Comparison of ENCODE assay signal across 1 cellular context in the genomic region with DNA sequence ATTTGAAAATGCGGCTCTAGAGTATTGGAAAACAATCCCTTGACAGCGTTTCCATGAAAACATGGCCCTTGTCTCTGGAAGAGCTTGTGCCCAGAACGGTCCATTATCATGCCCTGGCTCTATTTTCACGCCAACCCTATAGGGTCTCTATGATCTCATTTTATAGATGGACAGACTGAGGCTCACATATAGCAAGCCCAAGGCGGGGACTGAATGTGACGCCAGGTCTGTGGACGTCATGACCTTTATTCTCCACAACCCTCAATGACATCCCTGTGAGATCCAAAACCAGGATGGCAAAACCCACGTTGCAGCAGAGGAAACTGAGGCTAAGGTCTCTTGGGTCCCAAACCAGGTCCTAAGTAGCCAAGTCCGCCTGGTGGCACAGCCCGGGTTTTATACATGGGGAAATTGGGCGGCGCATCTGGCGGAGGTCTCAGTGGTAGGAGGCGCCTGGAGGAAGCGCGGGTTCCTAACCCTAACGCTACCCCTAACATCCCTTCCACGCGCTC.
TF ChIP-seq lines count a peak whose summit lies in the region.

No MANE protein-coding gene starts in this region.

TF ChIP-seq in WTC11, 78 proteins besides CTCF, POLR2A, EP300 and RAD21 (continued from another document):
- TF ChIP-seq GRHL2 (CRISPR knock-in tag; IDR thresholded peaks at IDR 0.05; ENCODE audit: insufficient replicate concordance, severe bottlenecking): no peak
- TF ChIP-seq, protein P1, sequence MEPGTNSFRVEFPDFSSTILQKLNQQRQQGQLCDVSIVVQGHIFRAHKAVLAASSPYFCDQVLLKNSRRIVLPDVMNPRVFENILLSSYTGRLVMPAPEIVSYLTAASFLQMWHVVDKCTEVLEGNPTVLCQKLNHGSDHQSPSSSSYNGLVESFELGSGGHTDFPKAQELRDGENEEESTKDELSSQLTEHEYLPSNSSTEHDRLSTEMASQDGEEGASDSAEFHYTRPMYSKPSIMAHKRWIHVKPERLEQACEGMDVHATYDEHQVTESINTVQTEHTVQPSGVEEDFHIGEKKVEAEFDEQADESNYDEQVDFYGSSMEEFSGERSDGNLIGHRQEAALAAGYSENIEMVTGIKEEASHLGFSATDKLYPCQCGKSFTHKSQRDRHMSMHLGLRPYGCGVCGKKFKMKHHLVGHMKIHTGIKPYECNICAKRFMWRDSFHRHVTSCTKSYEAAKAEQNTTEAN (CRISPR knock-in tag; IDR thresholded peaks at IDR 0.05): no peak
- TF ChIP-seq, protein P2, sequence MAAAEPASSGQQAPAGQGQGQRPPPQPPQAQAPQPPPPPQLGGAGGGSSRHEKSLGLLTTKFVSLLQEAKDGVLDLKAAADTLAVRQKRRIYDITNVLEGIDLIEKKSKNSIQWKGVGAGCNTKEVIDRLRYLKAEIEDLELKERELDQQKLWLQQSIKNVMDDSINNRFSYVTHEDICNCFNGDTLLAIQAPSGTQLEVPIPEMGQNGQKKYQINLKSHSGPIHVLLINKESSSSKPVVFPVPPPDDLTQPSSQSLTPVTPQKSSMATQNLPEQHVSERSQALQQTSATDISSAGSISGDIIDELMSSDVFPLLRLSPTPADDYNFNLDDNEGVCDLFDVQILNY (CRISPR knock-in tag; IDR thresholded peaks at IDR 0.05): no peak; the same call in 1 of the 2 replicates
- no peak for TF ChIP-seq PREB (CRISPR knock-in tag; IDR thresholded peaks at IDR 0.05; ENCODE audit: borderline replicate concordance)
- TF ChIP-seq HMGXB4 (CRISPR knock-in tag; IDR thresholded peaks at IDR 0.05): no peak
- TF ChIP-seq FOXP4 (CRISPR knock-in tag; IDR thresholded peaks at IDR 0.05): no peak
- TF ChIP-seq MYBL2 (CRISPR knock-in tag; IDR thresholded peaks at IDR 0.05): no peak
- TF ChIP-seq KAT7 (CRISPR knock-in tag; IDR thresholded peaks at IDR 0.05; ENCODE audit: borderline replicate concordance): no peak
TF ChIP-seq in WTC11: peak in this region for 2.
